12 cellular contexts compared by ENCODE assay signal in genomic region chr7:11457419-11457818, GRCh38.
DNase-seq lines count a peak whose midpoint lies in the region; TF ChIP-seq lines count a peak whose summit lies in the region.
"Had no signal": no experiment of that assay in that cellular context is flagged by ENCODE, and none has a peak within 500 bp of the region (broad histone marks: within the 10 kb centered on the region; RNA-seq: fewer than 3 reads in every experiment).

No MANE protein-coding gene starts in this region.

- H2BK120ac ChIP-seq in neuronal stem cell (ENCODE audit: low read depth, low read length): no peak overlapping the region

- no peak overlapping the region for H3K4me3 Mint-ChIP-seq in Calu3 (ENCODE audit: low read depth, unreplicated experiment)
- H3K4me3 Mint-ChIP-seq: CD4-positive, alpha-beta memory T cell had no signal

- H3K27ac Mint-ChIP-seq in Calu3 (ENCODE audit: unreplicated experiment): peak overlapping the region; percentile 66
- H3K27ac Mint-ChIP-seq: CD4-positive, alpha-beta memory T cell had no signal

- no peak overlapping the region for H3K4me3 ChIP-seq in HEK293 (ENCODE audit: low read depth, low read length)
- no peak overlapping the region for H3K4me3 ChIP-seq in SK-N-SH (ENCODE audit: low read depth in 2 of 2, low read length in 1 of 2)
- H3K4me3 ChIP-seq in neuronal stem cell (ENCODE audit: low read length in 2 of 2): no peak overlapping the region

- H3K27me3 ChIP-seq in SK-N-SH (ENCODE audit: insufficient read depth) (no peaks in the 10 kb centered on the region), neuronal stem cell (ENCODE audit: control insufficient read depth in 3 of 3, insufficient read depth in 3 of 3, low read depth in 1 of 3, low read length in 3 of 3) (no peaks in the 10 kb centered on the region)
- H3K27me3 ChIP-seq: BE2C had no signal

- DNase-seq in Calu3 (no peak), SK-N-SH (peak; percentile 2), neuronal stem cell (ENCODE audit: low spot score) (no peak), COR-L47 (lab: John Stamatoyannopoulos, UW) (no peak), NCI-H748 treated with DMSO at 0.1 percent for 48 hours (lab: John Stamatoyannopoulos, UW) (no peak)
- no peak for DNase-seq in stimulated activated CD4-positive, alpha-beta T cell treated with anti-CD3 and anti-CD28 coated beads, Interleukin-4, amount 100 ng/mL, for 4 hours
- DNase-seq: BE2C; CD4-positive, alpha-beta memory T cell; DND-41; GDM1 had no signal

- H3K9me3 ChIP-seq in HEK293 (ENCODE audit: control insufficient read depth, insufficient read depth, low read depth, low read length) (no peaks in the 10 kb centered on the region), SK-N-SH (no peaks in the 10 kb centered on the region), neuronal stem cell (replicated peaks in 1 of 2; ENCODE audit: control insufficient read depth in 2 of 2, insufficient read depth in 1 of 2, low read depth in 1 of 2, low read length in 2 of 2) (no peaks in the 10 kb centered on the region)
- H3K9me3 ChIP-seq: BE2C had no signal

- H3K9ac ChIP-seq in SK-N-SH (no peak overlapping the region), neuronal stem cell (ENCODE audit: low read depth, low read length, poor library complexity) (no peak overlapping the region)

- no peak overlapping the region for H4K8ac ChIP-seq in neuronal stem cell (ENCODE audit: low read depth, low read length)

- WGBS in SK-N-SH (ENCODE audit: low lambda C conversion rate): 72% methylated on average over 3 of the region's 3 CpGs
- no CpG with 5 or more reads among the region's 3 CpGs for WGBS in neuronal stem cell (ENCODE audit: extremely low coverage in 2 of 2, insufficient read length in 2 of 2, insufficient replicate concordance in 1 of 2), 2 donors

- CTCF ChIA-PET in Calu3 (lab: Charles Lee) (interaction anchor here (1.2 kb wide), 1 partner anchor 17 kb away, joined by 4 read pairs; no protein-coding TSS in a partner anchor), HEK293 (lab: Yijun Ruan, JAX) (no interaction called here), SK-N-SH (lab: Yijun Ruan, JAX) (interaction anchor here (0.6 to 1.8 kb wide), 7 partner anchors 9 to 374 kb away, joined by 3 to 8 read pairs (median 4); partner anchors contain the start of gene THSD7A)

- no peaks in the 10 kb centered on the region for H3K9me2 ChIP-seq in SK-N-SH

- no peak; the same call in 1 of the 2 replicates for TF ChIP-seq RAD21 in SK-N-SH (IDR thresholded peaks at IDR 0.05; ENCODE audit: low read length)

- H3K4me1 ChIP-seq in HEK293 (ENCODE audit: control insufficient read depth, insufficient read depth, low read length): peaks cover 13% of the 10 kb centered on the region; the same call in 1 of the 2 replicates
- H3K4me1 ChIP-seq in SK-N-SH (ENCODE audit: control insufficient read depth in 1 of 2, insufficient read depth in 2 of 2, low read depth in 1 of 2, low read length in 1 of 2): peaks cover 12% of the 10 kb centered on the region in 2 experiments; a peak in 3 of 4 replicates
- peaks cover 0 to 7% of the 10 kb centered on the region in 2 donors for H3K4me1 ChIP-seq in neuronal stem cell (ENCODE audit: control insufficient read depth in 2 of 2, insufficient read depth in 1 of 2, low read depth in 1 of 2, low read length in 2 of 2)

- no peak overlapping the region for H2BK15ac ChIP-seq in neuronal stem cell (ENCODE audit: low read length)

- intact Hi-C loops in Calu3 (cut with micrococcal nuclease; ENCODE audit: unreplicated experiment): no loop called here

- POLR2A ChIA-PET in HEK293 (lab: Yijun Ruan, JAX) (no interaction called here), SK-N-SH (lab: Yijun Ruan, JAX) (no interaction called here)

- H2AFZ ChIP-seq in SK-N-SH (ENCODE audit: low read depth): no peak overlapping the region
- peak overlapping the region; percentile 4 for H2AFZ ChIP-seq in neuronal stem cell (ENCODE audit: low read length)

- no peaks in the 10 kb centered on the region for H3K36me3 ChIP-seq in HEK293 (ENCODE audit: control insufficient read depth in 2 of 2, insufficient read depth in 1 of 2, low read length in 2 of 2)
- peaks cover 0 to 19% of the 10 kb centered on the region in 2 experiments for H3K36me3 ChIP-seq in SK-N-SH (replicated peaks in 1 of 2; ENCODE audit: control insufficient read depth in 1 of 2, insufficient read depth in 2 of 2, low read length in 1 of 2)
- H3K36me3 ChIP-seq in neuronal stem cell (replicated peaks in 1 of 2; ENCODE audit: control insufficient read depth in 2 of 2, insufficient read depth in 2 of 2, low read length in 2 of 2): no peaks in the 10 kb centered on the region
- H3K36me3 ChIP-seq: BE2C had no signal

- TF ChIP-seq CTCF in Calu3 (IDR thresholded peaks at IDR 0.05; ENCODE audit: unreplicated experiment): no peak
- TF ChIP-seq CTCF in HEK293 (tag by site-specific recombination; IDR thresholded peaks at IDR 0.05): no peak
- TF ChIP-seq CTCF in SK-N-SH (IDR thresholded peaks at IDR 0.05): no peak

- H3K14ac ChIP-seq in neuronal stem cell (ENCODE audit: low read length): no peak overlapping the region

- H4K91ac ChIP-seq in neuronal stem cell (ENCODE audit: low read depth, low read length, poor library complexity): no peak overlapping the region

- BruUV-seq in Calu3 (replicated peaks; lab: Mats Ljungman, UMichigan): no TSS peak

- H3F3A ChIP-seq in SK-N-SH (replicated peaks; ENCODE audit: insufficient read depth): no peaks in the 10 kb centered on the region

- H3K27me3 Mint-ChIP-seq in Calu3 (ENCODE audit: unreplicated experiment): no peaks in the 10 kb centered on the region
- H3K27me3 Mint-ChIP-seq: CD4-positive, alpha-beta memory T cell had no signal

- peak in 1 of 2 experiments; percentile 58; a peak in 1 of 4 replicates for TF ChIP-seq EP300 in SK-N-SH (IDR thresholded peaks at IDR 0.05; ENCODE audit: borderline replicate concordance in 1 of 2, low read depth in 1 of 2, low read length in 1 of 2)

- H3K4me1 Mint-ChIP-seq in Calu3 (ENCODE audit: low read depth, unreplicated experiment): peaks cover 22% of the 10 kb centered on the region
- H3K4me1 Mint-ChIP-seq: CD4-positive, alpha-beta memory T cell had no signal

- H3K4me2 ChIP-seq in SK-N-SH: no peak overlapping the region
- no peak overlapping the region for H3K4me2 ChIP-seq in neuronal stem cell (ENCODE audit: insufficient read depth, low read length, poor library complexity, severe bottlenecking)

- H3K9me3 Mint-ChIP-seq in Calu3 (ENCODE audit: low read depth, unreplicated experiment): no peaks in the 10 kb centered on the region

- no peaks in the 10 kb centered on the region for H3K36me3 Mint-ChIP-seq in Calu3 (ENCODE audit: insufficient read depth, unreplicated experiment)
- H3K36me3 Mint-ChIP-seq: CD4-positive, alpha-beta memory T cell had no signal

- H2BK12ac ChIP-seq in neuronal stem cell (ENCODE audit: low read length): no peak overlapping the region

- no peaks in the 10 kb centered on the region for H3K79me1 ChIP-seq in neuronal stem cell (ENCODE audit: low read depth, low read length)

- no peaks in the 10 kb centered on the region for H3K79me2 ChIP-seq in SK-N-SH (ENCODE audit: insufficient read depth)

- no peak overlapping the region for H3K4ac ChIP-seq in neuronal stem cell (ENCODE audit: low read length)

- H4K20me1 ChIP-seq in SK-N-SH (ENCODE audit: insufficient read depth): no peaks in the 10 kb centered on the region

- no peak overlapping the region for H3K18ac ChIP-seq in neuronal stem cell (ENCODE audit: low read length)

- no peak overlapping the region for H3K23ac ChIP-seq in neuronal stem cell (ENCODE audit: low read depth, low read length, poor library complexity)

- no peak overlapping the region for H2AK5ac ChIP-seq in neuronal stem cell (ENCODE audit: low read depth, low read length)

- no peak overlapping the region for H2BK5ac ChIP-seq in neuronal stem cell (ENCODE audit: low read length)

- no peak overlapping the region for H3K27ac ChIP-seq in HEK293 (ENCODE audit: extremely low read depth, low read depth, low read length)
- peak overlapping the region in 1 of 2 experiments; percentile 9; a peak in 1 of 4 replicates for H3K27ac ChIP-seq in SK-N-SH (ENCODE audit: low read depth in 2 of 2, low read length in 1 of 2)
- no peak overlapping the region for H3K27ac ChIP-seq in neuronal stem cell (replicated peaks; ENCODE audit: low read length)
- H3K27ac ChIP-seq: C4-2B had no signal

TF ChIP-seq in HEK293, 187 proteins besides CTCF, POLR2A, EP300 and RAD21 (continues in another document):
- TF ChIP-seq TRIM28 (IDR thresholded peaks at IDR 0.05; ENCODE audit: borderline replicate concordance, low read length) (peak; percentile 68; the same call in 1 of the 2 replicates), KLF10 (tag by site-specific recombination; IDR thresholded peaks at IDR 0.05) (no peak), PRDM6 (tag by site-specific recombination; IDR thresholded peaks at IDR 0.05) (no peak)

TF ChIP-seq in SK-N-SH, 30 proteins besides CTCF, POLR2A, EP300 and RAD21:
- TF ChIP-seq RCOR1 (IDR thresholded peaks at IDR 0.05; ENCODE audit: low read length) (peak; percentile 85; the same call in 1 of the 2 replicates), GATA2 (CRISPR knock-in tag; IDR thresholded peaks at IDR 0.05) (peak; percentile 93), MXI1 (IDR thresholded peaks at IDR 0.05; ENCODE audit: low read depth, low read length) (peak; percentile 53; the same call in 1 of the 2 replicates), IRF3 (IDR thresholded peaks at IDR 0.05; ENCODE audit: low read depth, low read length) (no peak)
